In genomic region chr9:16664211-16664610, GRCh38 we compare ENCODE assay signal across 17 cellular contexts.
A peak's percentile ranks its signal among the peaks of the same experiment; 100 is the strongest.
DNase-seq lines count a peak whose midpoint lies in the region; ATAC-seq and TF ChIP-seq lines count a peak whose summit lies in the region.
"Had no signal": no experiment of that assay in that cellular context is flagged by ENCODE, and none has a peak within 500 bp of the region (broad histone marks: within the 10 kb centered on the region; RNA-seq: fewer than 3 reads in every experiment).

No MANE protein-coding gene starts in this region.

- ATAC-seq in GM18873 (IDR thresholded peaks at IDR 0.05; ENCODE audit: low FRiP score, unreplicated experiment) (no peak), HG02571 (IDR thresholded peaks at IDR 0.05; ENCODE audit: unreplicated experiment) (no peak)
- ATAC-seq: Right ventricle myocardium inferior had no signal

- no peak for TF ChIP-seq CTCF in AG10803 (conservative IDR thresholded peaks at IDR 0.05; ENCODE audit: low read length)

- no peak overlapping the region for H3K4me3 ChIP-seq in AG10803 (ENCODE audit: low read length)
- H3K4me3 ChIP-seq: BLaER1, MG63 had no signal

- DNase-seq in AG10803 (ENCODE audit: low read depth) (peak; percentile 33), RPMI7951 (ENCODE audit: low read depth) (peak; percentile 22), dedifferentiated amniotic fluid mesenchymal stem cell (ENCODE audit: extremely low spot score) (peak; percentile 32), kidney tubule cell (ENCODE audit: low spot score) (peak; percentile 83), SW 1271 (lab: John Stamatoyannopoulos, UW) (no peak), cerebellar cortex (ENCODE audit: low spot score) (no peak)
- DNase-seq: 8988T, DND-41, GF-D8, MG63, NCI-H1092, NCI-H2227 treated with DMSO at 0.1 percent for 48 hours, NCI-H524 had no signal

Comparison
In these comparisons a context has a peak if more than half of its experiments do, and no peak if none do; other contexts are left out.
1. DNase-seq: peak in AG10803 (single experiment), RPMI7951 (single experiment), dedifferentiated amniotic fluid mesenchymal stem cell (single experiment) and kidney tubule cell (single experiment); none in SW 1271 (0 of 2) and cerebellar cortex (single experiment).